ENCODE assay signal across 12 cellular contexts in genomic region chr2:19217203-19217602, GRCh38.
"Had no signal": no experiment of that assay in that cellular context is flagged by ENCODE, and none has a peak within 500 bp of the region (broad histone marks: within the 10 kb centered on the region; RNA-seq: fewer than 3 reads in every experiment).

No MANE protein-coding gene starts in this region.

- ATAC-seq: gastrocnemius medialis, heart right ventricle, left lobe of liver, natural killer cell had no signal

- H3K4me3 ChIP-seq: gastrocnemius medialis, heart right ventricle, sigmoid colon, thyroid gland had no signal

- DNase-seq: gastrocnemius medialis; heart right ventricle; islet precursor cell; mammary epithelial cell; natural killer cell; posterior cingulate gyrus; sigmoid colon; small intestine; stimulated activated CD4-positive, alpha-beta T cell treated with anti-CD3 and anti-CD28 coated beads, Interleukin-12 subunit alpha, Interleukin-12 subunit beta, amount 100 ng/mL, for 4 hours; stimulated activated naive CD4-positive, alpha-beta T cell; thyroid gland had no signal
